ENCODE assay signal across 28 cellular contexts in the genomic region with DNA sequence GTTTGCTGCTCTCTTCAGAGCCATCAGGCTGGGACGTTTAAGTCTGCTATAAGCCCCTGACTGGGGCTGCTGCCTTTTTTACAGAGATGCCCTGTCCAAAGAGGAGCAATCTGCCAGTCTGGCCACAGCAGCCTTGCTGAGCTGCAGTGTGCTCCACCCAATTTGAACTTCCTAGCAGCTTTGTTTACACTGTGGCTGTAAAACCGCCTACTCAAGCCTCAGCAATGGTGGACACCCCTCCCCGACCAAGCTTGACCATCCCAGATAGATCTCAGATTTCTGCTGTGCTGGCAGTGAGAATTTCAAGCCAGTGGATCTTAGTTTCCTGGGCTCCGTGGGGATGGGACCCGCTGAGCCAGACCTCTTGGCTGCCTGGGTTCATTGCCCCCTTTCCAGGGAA. TPM values are rescaled to one million over a fixed set of nuclear protein-coding genes. Genes with fewer than 3 reads are reported as not detected.
A peak's percentile ranks its signal among the peaks of the same experiment; 100 is the strongest.
DNase-seq lines count a peak whose midpoint lies in the region; ATAC-seq and TF ChIP-seq lines count a peak whose summit lies in the region.
"Had no signal": no experiment of that assay in that cellular context is flagged by ENCODE, and none has a peak within 500 bp of the region (broad histone marks: within the 10 kb centered on the region; RNA-seq: fewer than 3 reads in every experiment).

No MANE protein-coding gene starts in this region.

- no peak for TF ChIP-seq CTCF in fibroblast of the aortic adventitia (IDR thresholded peaks at IDR 0.05; ENCODE audit: insufficient read depth, low read length)
- no peak for TF ChIP-seq CTCF in prostate gland (IDR thresholded peaks at IDR 0.05)
- TF ChIP-seq CTCF in MM.1S (IDR thresholded peaks at IDR 0.05; ENCODE audit: low read length), result no peak

- H3K36me3 ChIP-seq in GM23248 (ENCODE audit: low read depth), result no peaks in the 10 kb centered on the region
- no peaks in the 10 kb centered on the region for H3K36me3 ChIP-seq in prostate gland
- no peaks in the 10 kb centered on the region for H3K36me3 ChIP-seq in MM.1S (replicated peaks; ENCODE audit: insufficient read depth, low read length)
- H3K36me3 ChIP-seq: gastrocnemius medialis, ovary, tibial artery had no signal

- no peak overlapping the region for H3K4me3 ChIP-seq in GM23248
- no peak overlapping the region for H3K4me3 ChIP-seq in fibroblast of the aortic adventitia (ENCODE audit: low read depth, low read length)
- H3K4me3 ChIP-seq in prostate gland, result no peak overlapping the region
- no peak overlapping the region for H3K4me3 ChIP-seq in MM.1S (ENCODE audit: low read length)
- H3K4me3 ChIP-seq: coronary artery, gastrocnemius medialis, K562, ovary, tibial artery had no signal

- H4K20me1 ChIP-seq in GM23248 (ENCODE audit: insufficient read depth), result no peaks in the 10 kb centered on the region
- H4K20me1 ChIP-seq in MM.1S (ENCODE audit: insufficient read depth, low read length), result no peaks in the 10 kb centered on the region

- intact Hi-C loops in prostate gland (cut with DNase I), result no loop called here

- H3K27ac ChIP-seq in GM23248 (no peak overlapping the region), prostate gland (no peak overlapping the region), MM.1S (ENCODE audit: low read length) (no peak overlapping the region)
- H3K27ac ChIP-seq: coronary artery, gastrocnemius medialis, ovary, tibial artery, VCaP had no signal

- H3F3A ChIP-seq in GM23248 (ENCODE audit: insufficient read depth) (no peaks in the 10 kb centered on the region), MM.1S (ENCODE audit: insufficient read depth, low read length) (no peaks in the 10 kb centered on the region)

- no peak for TF ChIP-seq POLR2A in prostate gland (IDR thresholded peaks at IDR 0.05)

- no peak for ATAC-seq in HG02840 (IDR thresholded peaks at IDR 0.05; ENCODE audit: low FRiP score, unreplicated experiment)
- ATAC-seq: activated T-helper 17 cell treated with anti-CD3 and anti-CD28 coated beads, Interleukin-2, amount 50 U/mL, for 72 hours; gastrocnemius medialis; K562 had no signal

- H3K9ac ChIP-seq in GM23248, result no peak overlapping the region
- H3K9ac ChIP-seq in MM.1S (ENCODE audit: low read length), result no peak overlapping the region

- no peak overlapping the region for H2AFZ ChIP-seq in GM23248
- H2AFZ ChIP-seq in MM.1S (ENCODE audit: low read length), result no peak overlapping the region

- no peaks in the 10 kb centered on the region for H3K27me3 ChIP-seq in GM23248 (replicated peaks; ENCODE audit: insufficient read depth)
- no peaks in the 10 kb centered on the region for H3K27me3 ChIP-seq in prostate gland (replicated peaks; ENCODE audit: insufficient read depth)
- H3K27me3 ChIP-seq in MM.1S (replicated peaks; ENCODE audit: insufficient read depth, low read length), result no peaks in the 10 kb centered on the region
- H3K27me3 ChIP-seq: gastrocnemius medialis, ovary had no signal

- H3K9me3 ChIP-seq in GM23248 (ENCODE audit: low read depth) (no peaks in the 10 kb centered on the region), prostate gland (no peaks in the 10 kb centered on the region), MM.1S (replicated peaks; ENCODE audit: insufficient read depth, low read length) (no peaks in the 10 kb centered on the region)
- H3K9me3 ChIP-seq: Caco-2, ovary, tibial artery had no signal

- DNase-seq in GM23248 (peak; percentile 26), RPMI7951 (ENCODE audit: low read depth) (peak; percentile 23), fibroblast of the aortic adventitia (ENCODE audit: low read depth) (peak; percentile 31), prostate gland (ENCODE audit: low spot score) (peak; percentile 20), COLO829 (ENCODE audit: low spot score) (no peak), MM.1S (no peak)
- DNase-seq: activated CD4-positive, alpha-beta T cell treated with anti-CD3 and anti-CD28 coated beads, Interleukin-2, amount 10 ng/mL, durations not matched to agents 7 days and 5 days; activated naive CD8-positive, alpha-beta T cell treated with anti-CD3 and anti-CD28 coated beads, Interleukin-2, amount 10 ng/mL, durations not matched to agents 7 days and 5 days; Caco-2; gastrocnemius medialis; GF-D8; kidney; mammary epithelial cell; naive B cell; NCI-H1694; NCI-H2171 treated with DMSO at 0.1 percent for 48 hours; NCI-H774; ovary; stimulated activated CD4-positive, alpha-beta T cell treated with anti-CD3 and anti-CD28 coated beads, Interleukin-2, amount 100 ng/mL, for 24 hours; stimulated activated naive CD4-positive, alpha-beta T cell treated with Interleukin-2 at 50 U/mL for 16 hours; T-helper 2 cell; tibial artery had no signal

- H3K4me1 ChIP-seq in GM23248 (ENCODE audit: insufficient read depth) (peaks cover 7% of the 10 kb centered on the region), prostate gland (replicated peaks) (no peaks in the 10 kb centered on the region), MM.1S (ENCODE audit: low read length) (no peaks in the 10 kb centered on the region)
- H3K4me1 ChIP-seq: Caco-2, gastrocnemius medialis, tibial artery had no signal

- in situ Hi-C loops in GM23248 (cut with MboI), result no loop called here

- WGBS in GM23248 (ENCODE audit: low coverage in 1 of 2, low lambda C conversion rate in 2 of 2, missing lambda C conversion rate in 2 of 2), 2 experiments, result 67 to 75% methylated on average over 5 of the region's 5 CpGs
- 45% methylated on average over 5 of the region's 5 CpGs for WGBS in prostate gland

- no peaks in the 10 kb centered on the region for H3K9me2 ChIP-seq in GM23248 (ENCODE audit: insufficient read depth)
- H3K9me2 ChIP-seq in MM.1S (replicated peaks; ENCODE audit: insufficient read depth, low read length), result no peaks in the 10 kb centered on the region

- H3K79me2 ChIP-seq in GM23248 (ENCODE audit: insufficient read depth), result no peaks in the 10 kb centered on the region
- no peaks in the 10 kb centered on the region for H3K79me2 ChIP-seq in MM.1S (ENCODE audit: low read length)

- H3K4me2 ChIP-seq in GM23248 (ENCODE audit: unreplicated experiment), result no peak overlapping the region
- H3K4me2 ChIP-seq in MM.1S (ENCODE audit: low read depth, low read length), result no peak overlapping the region

RNA-seq across cellular contexts. Expression of a gene that starts 40.7 kb away (rescaled TPM):
- 14.3 and 22.9 TPM in 2 replicates for total RNA-seq in GM23248 (2014; rRNA removed; shearing (Covaris generic))
- 12.5 and 13.7 TPM in 2 replicates for polyA plus RNA-seq in GM23248 (2016; fragmentation: Nextera tagmentation; extraction: Ambion mirVana)
- total RNA-seq in RPMI7951 (2014; rRNA removed; shearing (Covaris generic)), result 0.49 and 1.4 TPM in 2 replicates
- total RNA-seq in fibroblast of the aortic adventitia (ENCODE audit: low replicate concordance) (21.7 and 22.3 TPM in 2 replicates), prostate gland (10 to 100 TPM in 1 of 2 donors, 1 to 10 TPM in 1; 8.1 to 16.6 TPM)
- total RNA-seq: Caco-2, SK-MEL-5 had no signal
- polyA plus RNA-seq: K562 had no signal

RNA-seq across cellular contexts. Expression of a gene that starts 53.7 kb away (rescaled TPM):
- 50.2 and 50.4 TPM in 2 replicates for total RNA-seq in GM23248 (2014; rRNA removed; shearing (Covaris generic))
- polyA plus RNA-seq in GM23248 (2016; fragmentation: Nextera tagmentation; extraction: Ambion mirVana), result 108 and 112 TPM in 2 replicates
- 18.9 and 23.5 TPM in 2 replicates for total RNA-seq in RPMI7951 (2014; rRNA removed; shearing (Covaris generic))
- total RNA-seq in fibroblast of the aortic adventitia (ENCODE audit: low replicate concordance), result 10.0 and 36.2 TPM in 2 replicates
- 10 to 100 TPM; 17.1 to 44.0 TPM for total RNA-seq in prostate gland

Comparison
In these comparisons a context has a peak if more than half of its experiments do, and no peak if none do; other contexts are left out.
1. DNase-seq: peak in GM23248 (single experiment), RPMI7951 (single experiment), fibroblast of the aortic adventitia (single experiment) and prostate gland (single experiment); none in COLO829 (single experiment) and MM.1S (single experiment).